ENCODE assay signal across 21 cellular contexts in the genomic region with DNA sequence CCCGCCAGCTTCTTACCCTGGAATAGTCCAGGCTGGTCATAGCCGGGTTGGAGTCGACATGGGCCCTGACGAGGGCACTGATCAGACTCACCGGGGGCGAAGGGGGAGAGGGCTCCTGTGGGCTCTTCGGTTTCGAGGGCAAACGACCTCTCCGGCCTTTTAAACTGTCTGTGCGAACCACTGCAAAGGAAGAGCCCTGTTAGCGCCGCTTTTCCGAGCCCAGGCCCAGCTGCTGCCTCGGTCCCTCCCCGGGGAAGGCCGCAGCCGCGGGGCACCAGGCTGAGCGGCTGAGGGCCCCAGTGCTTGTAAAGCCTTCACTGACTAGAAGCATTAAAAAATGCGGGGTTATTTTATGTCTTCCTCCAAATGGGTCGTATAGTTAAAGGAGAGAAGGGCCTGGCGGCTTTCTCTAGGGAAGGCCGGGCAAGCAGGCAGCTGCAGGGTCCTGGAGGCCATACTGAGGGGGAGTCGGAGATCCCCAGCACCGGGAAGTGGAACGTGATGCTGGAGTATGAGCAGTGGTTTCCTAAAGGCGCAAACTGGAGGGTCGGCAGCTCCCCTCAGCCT. TPM values are rescaled to one million over a fixed set of nuclear protein-coding genes. Genes with fewer than 3 reads are reported as not detected.
DNase-seq lines count a peak whose midpoint lies in the region; ATAC-seq and TF ChIP-seq lines count a peak whose summit lies in the region.
"Had no signal": no experiment of that assay in that cellular context is flagged by ENCODE, and none has a peak within 500 bp of the region (broad histone marks: within the 10 kb centered on the region; RNA-seq: fewer than 3 reads in every experiment).

No MANE protein-coding gene starts in this region.

- H3K36me3 Mint-ChIP-seq in CD4-positive, alpha-beta T cell (ENCODE audit: low read depth) = peaks cover 54% of the 10 kb centered on the region

- peak overlapping the region; percentile 13 for H3K18ac ChIP-seq in mesendoderm (ENCODE audit: low read length)

- no peaks in the 10 kb centered on the region for H3K79me1 ChIP-seq in mesendoderm (ENCODE audit: low read length)

- H3K9me3 Mint-ChIP-seq in CD4-positive, alpha-beta T cell = no peaks in the 10 kb centered on the region
- H3K9me3 Mint-ChIP-seq: T-helper 2 cell treated with Interferon-gamma antibody and Interleukin-4, amounts not matched to agents 5 μg/mL and 100 μg/mL, for 36 hours had no signal

- no peak overlapping the region for H3K4me3 ChIP-seq in mesendoderm (ENCODE audit: low read length)
- H3K4me3 ChIP-seq: GM12878, heart left ventricle, right lobe of liver had no signal

- in situ Hi-C loops in GM13977 (cut with MboI; ENCODE audit: low pct_unique_long_range_greater_than_20kb, low sequenced_read_pairs, unreplicated experiment) = no loop called here

- ATAC-seq in CD4-positive, alpha-beta T cell (ENCODE audit: poor library complexity) = no peak
- no peak for ATAC-seq in left cardiac atrium
- ATAC-seq: activated CD4-positive, CD25-positive, alpha-beta regulatory T cell treated with anti-CD3 and anti-CD28 coated beads, Interleukin-2, amount 50 U/mL, for 24 hours; GM12878; heart left ventricle; right lobe of liver had no signal

- no peak overlapping the region for H3K23ac ChIP-seq in mesendoderm (ENCODE audit: low read length)

- peak overlapping the region; percentile 20 for H3K9ac ChIP-seq in mesendoderm (ENCODE audit: low read length)

- H2BK15ac ChIP-seq in mesendoderm (replicated peaks; ENCODE audit: low read depth) = no peak overlapping the region

- no peak overlapping the region for H2BK5ac ChIP-seq in mesendoderm (ENCODE audit: low read length)

- POLR2A ChIA-PET in CD4-positive, alpha-beta T cell (lab: Charles Lee) = interaction anchor here (8.5 kb wide), 1 partner anchor 16 kb away, joined by 143 read pairs; no protein-coding TSS in a partner anchor

- H3K79me2 ChIP-seq in mesendoderm (ENCODE audit: control insufficient read depth, insufficient read depth, low read length) = no peaks in the 10 kb centered on the region

- CTCF ChIA-PET in CD4-positive, alpha-beta T cell (lab: Charles Lee) = no interaction called here

- DNase-seq in CD4-positive, alpha-beta T cell = peak in 1 of 10 experiments; percentile 9
- DNase-seq in GM13977 (ENCODE audit: low spot score) = peak; percentile 28
- peak; percentile 23 for DNase-seq in central memory CD4-positive, alpha-beta T cell
- peak; percentile 37 for DNase-seq in mesendoderm
- DNase-seq in GOT3 (lab: John Stamatoyannopoulos, UW) = no peak
- no peak for DNase-seq in left cardiac atrium
- no peak for DNase-seq in NCI-H2029 treated with DMSO at 0.1 percent for 48 hours (lab: John Stamatoyannopoulos, UW)
- DNase-seq: activated CD8-positive, alpha-beta memory T cell treated with anti-CD3 and anti-CD28 coated beads, Interleukin-2, amount 50 U/mL, for 4 hours; heart left ventricle; Karpas-422; kidney glomerular epithelial cell; NCI-H1092 treated with DMSO at 0.1 percent for 48 hours; NCI-H2171; NCI-H748 treated with DMSO at 0.1 percent for 48 hours; SIG-M5; substantia nigra had no signal

- no peaks in the 10 kb centered on the region for H3K36me3 ChIP-seq in mesendoderm (ENCODE audit: control insufficient read depth, insufficient read depth, low read length)
- H3K36me3 ChIP-seq: right lobe of liver had no signal

- no peak overlapping the region for H3K27ac ChIP-seq in CD4-positive, alpha-beta T cell (ENCODE audit: low read depth, low read length)
- no peak overlapping the region for H3K27ac ChIP-seq in mesendoderm (ENCODE audit: low read depth, low read length)
- H3K27ac ChIP-seq: heart left ventricle, HL-60, right lobe of liver had no signal

- TF ChIP-seq CTCF in CD4-positive, alpha-beta T cell (IDR thresholded peaks at IDR 0.05) = no peak
- no peak for TF ChIP-seq CTCF in GM13977 (IDR thresholded peaks at IDR 0.05; ENCODE audit: extremely low read depth, insufficient read depth, missing control alignments)

- H3K56ac ChIP-seq in mesendoderm (ENCODE audit: low read length) = peak overlapping the region; percentile 37

- H3K27ac Mint-ChIP-seq in CD4-positive, alpha-beta T cell = peak overlapping the region; percentile 71
- H3K27ac Mint-ChIP-seq: T-helper 2 cell treated with Interferon-gamma antibody and Interleukin-4, amounts not matched to agents 5 μg/mL and 100 μg/mL, for 36 hours had no signal

- H3K4me1 ChIP-seq in mesendoderm (ENCODE audit: control insufficient read depth, low read depth, low read length) = peaks cover 5% of the 10 kb centered on the region

- peaks cover 38% of the 10 kb centered on the region for H3K4me1 Mint-ChIP-seq in CD4-positive, alpha-beta T cell (ENCODE audit: low read depth)

- WGBS in mesendoderm (ENCODE audit: extremely low coverage, insufficient coverage, low lambda C conversion rate) = no CpG with 5 or more reads among the region's 29 CpGs

- H3K27me3 ChIP-seq in CD4-positive, alpha-beta T cell (ENCODE audit: control insufficient read depth, insufficient read depth, low read length) = peaks cover 11% of the 10 kb centered on the region
- H3K27me3 ChIP-seq in mesendoderm (ENCODE audit: insufficient read depth, low read length, poor library complexity) = peaks cover 66% of the 10 kb centered on the region
- H3K27me3 ChIP-seq: right lobe of liver had no signal

- no peaks in the 10 kb centered on the region for H3K9me3 ChIP-seq in CD4-positive, alpha-beta T cell (ENCODE audit: control insufficient read depth, low read length)
- H3K9me3 ChIP-seq: heart left ventricle, right lobe of liver had no signal

- intact Hi-C loops in CD4-positive, alpha-beta T cell (cut with DNase I, micrococcal nuclease) = loop anchor here (5.0 to 10.0 kb wide), 4 partner anchors 133 to 1567 kb away; no protein-coding TSS in a partner anchor
- intact Hi-C loops in left cardiac atrium (cut with DNase I) = no loop called here

- H3K27me3 Mint-ChIP-seq in CD4-positive, alpha-beta T cell = peaks cover 80% of the 10 kb centered on the region

- no peak overlapping the region for H4K5ac ChIP-seq in mesendoderm (ENCODE audit: low read length)

- H3K4me3 Mint-ChIP-seq in CD4-positive, alpha-beta T cell = peak overlapping the region; percentile 70
- H3K4me3 Mint-ChIP-seq: T-helper 2 cell treated with Interferon-gamma antibody and Interleukin-4, amounts not matched to agents 5 μg/mL and 100 μg/mL, for 36 hours had no signal

- no peak overlapping the region for H4K8ac ChIP-seq in mesendoderm (ENCODE audit: low read depth, low read length)

- H3K4ac ChIP-seq in mesendoderm (ENCODE audit: low read depth, low read length) = no peak overlapping the region

- H3K4me2 ChIP-seq in mesendoderm (ENCODE audit: low read length) = peak overlapping the region; percentile 19

- no peak overlapping the region for H2AK5ac ChIP-seq in mesendoderm (ENCODE audit: low read length)

- no peak overlapping the region for H2BK120ac ChIP-seq in mesendoderm (ENCODE audit: low read depth, low read length)

RNA-seq across cellular contexts. Expression of gene NR4A2, which starts 4.6 kb away (rescaled TPM):
- 100 to 1,000 TPM; 290 to 319 TPM for total RNA-seq in CD4-positive, alpha-beta T cell
- 1.1 TPM for polyA plus RNA-seq in mesendoderm (2013, experiment 1 of 2)
- polyA plus RNA-seq in mesendoderm (2013, experiment 2 of 2) = 1.2 TPM
- total RNA-seq in left cardiac atrium = 1 to 10 TPM; 2.4 to 9.2 TPM

Comparison
In these comparisons a context has a peak if more than half of its experiments do, and no peak if none do; other contexts are left out.
1. DNase-seq: peak in GM13977 (single experiment), central memory CD4-positive, alpha-beta T cell (single experiment) and mesendoderm (single experiment); none in GOT3 (single experiment), left cardiac atrium (single experiment) and NCI-H2029 treated with DMSO at 0.1 percent for 48 hours (single experiment).
2. RNA of gene NR4A2, which starts 4.6 kb away (total RNA-seq): 290 to 319 TPM in CD4-positive, alpha-beta T cell; 2.4 to 9.2 TPM in left cardiac atrium; every median in the first group is over 10 times any median in the second.
3. intact Hi-C loops: an anchor here in CD4-positive, alpha-beta T cell (5.0 to 10.0 kb wide); none called in left cardiac atrium.